In genomic region chr2:117436697-117437096, GRCh38 we compare ENCODE assay signal across 23 cellular contexts.
"Had no signal": no experiment of that assay in that cellular context is flagged by ENCODE, and none has a peak within 500 bp of the region (broad histone marks: within the 10 kb centered on the region; RNA-seq: fewer than 3 reads in every experiment).

No MANE protein-coding gene starts in this region.

- H3K9ac ChIP-seq: KMS-11, SK-N-SH had no signal

- DNase-seq: IMR-90; Kasumi-1; MM.1S; NCI-H1092 treated with DMSO at 0.1 percent for 48 hours; NCI-H1417 treated with DMSO at 0.1 percent for 48 hours; NCI-H146; NCI-H1694 treated with DMSO at 0.1 percent for 48 hours; NCI-H1930; NCI-H2081; NCI-H2227 treated with DMSO at 0.1 percent for 48 hours; NCI-H524; NCI-H526 treated with DMSO at 0.1 percent for 48 hours; NCI-H748 treated with DMSO at 0.1 percent for 48 hours; NK-92 treated with Interleukin-12 subunit alpha and Interleukin-12 subunit beta, amount 100 ng/mL, for 24 hours; PC-3; SHP77; SK-N-SH; SW 1271; T-cell had no signal

- H3K27ac ChIP-seq: KMS-11, RWPE1 had no signal

- H3K9me3 ChIP-seq: SK-N-SH had no signal

- ATAC-seq: HepG2, Panc1, PC-3, T-cell had no signal
